15 cellular contexts compared by ENCODE assay signal in genomic region chr2:235707411-235708096, GRCh38.
DNase-seq lines count a peak whose midpoint lies in the region; ATAC-seq, FAIRE-seq and TF ChIP-seq lines count a peak whose summit lies in the region.
"Had no signal": no experiment of that assay in that cellular context is flagged by ENCODE, and none has a peak within 500 bp of the region (broad histone marks: within the 10 kb centered on the region; RNA-seq: fewer than 3 reads in every experiment).

No MANE protein-coding gene starts in this region.

- H3K4me1 ChIP-seq in mucosa of rectum (ENCODE audit: control insufficient read depth in 2 of 2, insufficient read depth in 2 of 2, low read length in 2 of 2): peaks cover 29 to 41% of the 10 kb centered on the region in 2 donors
- H3K4me1 ChIP-seq: BE2C had no signal

- H3K27me3 Mint-ChIP-seq in WTC11 (ENCODE audit: low read depth): no peaks in the 10 kb centered on the region

- no peaks in the 10 kb centered on the region for H3K9me3 ChIP-seq in mucosa of rectum (ENCODE audit: control insufficient read depth in 2 of 2, low read length in 2 of 2)
- H3K9me3 ChIP-seq: BE2C, SJCRH30 had no signal

- ATAC-seq in WTC11 (no peak), GM21360 (IDR thresholded peaks at IDR 0.05; ENCODE audit: unreplicated experiment) (no peak)
- ATAC-seq: CD8-positive, alpha-beta T cell had no signal

- DNase-seq in HTR-8/SVneo (ENCODE audit: insufficient read length, low spot score) (no peak), WTC11 (ENCODE audit: low spot score) (no peak), substantia nigra (lab: John Stamatoyannopoulos, UW) (no peak), NCI-H82 (lab: John Stamatoyannopoulos, UW) (no peak)
- DNase-seq in stimulated activated CD4-positive, alpha-beta T cell treated with anti-CD3 and anti-CD28 coated beads, Interleukin-4, amount 100 ng/mL, for 24 hours: no peak
- DNase-seq: BE2C; CD8-positive, alpha-beta T cell; DMS 273 treated with DMSO at 0.1 percent for 48 hours; NCI-H187 treated with DMSO at 0.1 percent for 48 hours; NCI-H526 treated with DMSO at 0.1 percent for 48 hours; RPMI8226; SJCRH30 had no signal

- peaks cover 25% of the 10 kb centered on the region for H3K4me1 Mint-ChIP-seq in WTC11

- H3K36me3 ChIP-seq in mucosa of rectum (ENCODE audit: control insufficient read depth in 2 of 2, insufficient read depth in 2 of 2, low read length in 2 of 2): peaks cover 6 to 13% of the 10 kb centered on the region in 2 donors
- H3K36me3 ChIP-seq: BE2C had no signal

- CTCF ChIA-PET in WTC11 (lab: Charles Lee): no interaction called here

- no peaks in the 10 kb centered on the region for H3K27me3 ChIP-seq in mucosa of rectum (ENCODE audit: control insufficient read depth in 2 of 2, insufficient read depth in 2 of 2, low read length in 2 of 2)
- H3K27me3 ChIP-seq: BE2C, SJCRH30 had no signal

- no peaks in the 10 kb centered on the region for H3K9me3 Mint-ChIP-seq in WTC11
- H3K9me3 Mint-ChIP-seq: CD8-positive, alpha-beta T cell had no signal

- no peak overlapping the region for H3K4me3 ChIP-seq in mucosa of rectum (ENCODE audit: low read length in 2 of 2)
- H3K4me3 ChIP-seq: SJCRH30 had no signal

- POLR2A ChIA-PET in WTC11 (lab: Charles Lee): no interaction called here

- TF ChIP-seq CTCF in WTC11 (IDR thresholded peaks at IDR 0.05): no peak

- H3K27ac ChIP-seq in mucosa of rectum (ENCODE audit: low read depth in 2 of 2, low read length in 2 of 2) (peak overlapping the region; percentile 84 to 89), substantia nigra (ENCODE audit: low read depth, low read length, poor library complexity, severe bottlenecking) (peak overlapping the region; percentile 16)
- H3K27ac ChIP-seq: SJCRH30 had no signal

- peak; percentile 85 for FAIRE-seq in HTR-8/SVneo (lab: Jason Lieb, UNC)
- FAIRE-seq: H54 had no signal

- no peak overlapping the region for H3K27ac Mint-ChIP-seq in WTC11
- H3K27ac Mint-ChIP-seq: CD8-positive, alpha-beta T cell had no signal

- H3K36me3 Mint-ChIP-seq in WTC11: peaks cover 17% of the 10 kb centered on the region
- H3K36me3 Mint-ChIP-seq: CD8-positive, alpha-beta T cell had no signal

- H3K4me3 Mint-ChIP-seq in WTC11: no peak overlapping the region
- H3K4me3 Mint-ChIP-seq: CD8-positive, alpha-beta T cell had no signal

- peak overlapping the region in 1 of 2 donors; percentile 2 for H3K9ac ChIP-seq in mucosa of rectum (ENCODE audit: low read depth in 1 of 2, low read length in 2 of 2)

TF ChIP-seq in WTC11, 78 proteins besides CTCF, POLR2A, EP300 and RAD21:
- TF ChIP-seq USF2 (CRISPR knock-in tag; IDR thresholded peaks at IDR 0.05) (0 out of 2 replicates have a peak, but pooled peaks have one; percentile 32), FOXJ3 (CRISPR knock-in tag; IDR thresholded peaks at IDR 0.05; ENCODE audit: borderline replicate concordance) (no peak), ZNF425 (CRISPR knock-in tag; conservative IDR thresholded peaks at IDR 0.05) (no peak), CBFB (CRISPR knock-in tag; IDR thresholded peaks at IDR 0.05; ENCODE audit: low read depth) (no peak), FOXK1 (CRISPR knock-in tag; IDR thresholded peaks at IDR 0.05) (no peak), SP1 (CRISPR knock-in tag; conservative IDR thresholded peaks at IDR 0.05) (no peak), SMAD4 (CRISPR knock-in tag; IDR thresholded peaks at IDR 0.05) (no peak), ZNF138 (CRISPR knock-in tag; conservative IDR thresholded peaks at IDR 0.05) (no peak), ZNF263 (CRISPR knock-in tag; IDR thresholded peaks at IDR 0.05; ENCODE audit: low read depth) (peak; percentile 33; the same call in 1 of the 2 replicates)
